Comparison of ENCODE assay signal across 8 cellular contexts in the genomic region with DNA sequence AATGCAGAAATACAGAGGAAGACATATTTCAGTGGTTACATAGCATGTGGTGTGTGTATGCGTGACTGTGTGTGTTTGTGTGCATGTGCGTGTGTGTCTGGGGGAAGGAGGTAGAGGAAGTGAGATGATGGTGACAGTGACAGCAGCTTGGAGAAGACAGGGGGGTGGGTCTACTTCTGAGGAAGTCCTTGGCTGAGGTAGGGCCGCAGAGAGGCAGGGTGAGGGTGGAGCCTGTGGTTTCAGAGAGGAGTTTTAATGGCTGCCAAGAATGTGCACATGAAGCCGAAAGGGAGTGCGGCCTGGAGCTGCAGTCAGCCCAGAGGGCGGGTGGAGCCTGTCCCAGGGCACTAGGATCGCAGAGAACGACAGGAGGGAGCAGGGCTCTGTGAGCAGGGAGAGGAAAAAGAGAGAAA. TPM values are rescaled to one million over a fixed set of nuclear protein-coding genes. Genes with fewer than 3 reads are reported as not detected.
DNase-seq lines count a peak whose midpoint lies in the region; ATAC-seq lines count a peak whose summit lies in the region.

No MANE protein-coding gene starts in this region.

- peak; percentile 99 for ATAC-seq in HG03354 (IDR thresholded peaks at IDR 0.05; ENCODE audit: poor library complexity, severe bottlenecking, unreplicated experiment)
- peak; percentile 92 for ATAC-seq in left ventricle myocardium superior

- DNase-seq in Ammon's horn (ENCODE audit: low spot score): peak; percentile 67
- DNase-seq in GM19240 (ENCODE audit: insufficient read length, low spot score): peak; percentile 93
- DNase-seq in SIG-M5 (lab: John Stamatoyannopoulos, UW): peak; percentile 99
- DNase-seq in activated effector memory CD4-positive, alpha-beta T cell treated with anti-CD3 and anti-CD28 coated beads, Interleukin-2, amount 50 U/mL, for 16 hours: peak; percentile 89
- DNase-seq in left ventricle myocardium superior: peak; percentile 75
- DNase-seq in stimulated activated CD4-positive, alpha-beta T cell treated with anti-CD3 and anti-CD28 coated beads, Interleukin-15, amount 100 ng/mL, for 24 hours: peak; percentile 84
- DNase-seq in hippocampal formation (lab: John Stamatoyannopoulos, UW): no peak

- intact Hi-C loops in left ventricle myocardium superior (cut with micrococcal nuclease): no loop called here

RNA-seq across cellular contexts. Expression of a gene that starts 22.7 kb away (rescaled TPM):
- 5.3 TPM for total RNA-seq in left ventricle myocardium superior

Comparison
In these comparisons a context has a peak if more than half of its experiments do, and no peak if none do; other contexts are left out.
1. DNase-seq: peak in Ammon's horn (single experiment), GM19240 (single experiment), SIG-M5 (single experiment), activated effector memory CD4-positive, alpha-beta T cell treated with anti-CD3 and anti-CD28 coated beads, Interleukin-2, amount 50 U/mL, for 16 hours (single experiment), left ventricle myocardium superior (single experiment) and stimulated activated CD4-positive, alpha-beta T cell treated with anti-CD3 and anti-CD28 coated beads, Interleukin-15, amount 100 ng/mL, for 24 hours (single experiment); none in hippocampal formation (0 of 2).